Comparison of ENCODE assay signal across 8 cellular contexts in the genomic region with DNA sequence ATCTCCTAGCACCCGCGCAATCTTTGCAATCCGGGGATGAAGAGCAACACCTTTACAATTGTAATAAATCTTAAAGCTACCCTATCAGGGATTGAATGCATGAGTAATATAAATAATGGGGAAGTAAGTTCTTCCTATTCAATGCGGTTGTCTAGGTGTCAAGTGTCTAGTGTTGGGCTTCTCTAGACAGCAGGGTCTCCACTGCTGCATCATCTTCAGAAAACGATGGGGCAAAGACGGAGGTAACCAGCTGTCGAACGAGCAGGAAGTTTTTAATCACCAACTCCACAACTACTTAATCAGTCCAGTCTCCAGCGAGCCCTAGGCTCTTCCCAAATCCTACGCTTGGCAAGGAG. TPM values are rescaled to one million over a fixed set of nuclear protein-coding genes. Genes with fewer than 3 reads are reported as not detected.
DNase-seq lines count a peak whose midpoint lies in the region; ATAC-seq and TF ChIP-seq lines count a peak whose summit lies in the region.

No MANE protein-coding gene starts in this region.

- peaks cover 18% of the 10 kb centered on the region for H3K4me1 ChIP-seq in GM23248 (ENCODE audit: insufficient read depth)
- 0 out of 2 replicates have a peak, but pooled peaks cover 4% of the 10 kb centered on the region for H3K4me1 ChIP-seq in MM.1S (ENCODE audit: low read length)

- H4K20me1 ChIP-seq in GM23248 (ENCODE audit: insufficient read depth) (no peaks in the 10 kb centered on the region), MM.1S (ENCODE audit: insufficient read depth, low read length) (no peaks in the 10 kb centered on the region)

- H3K27me3 Mint-ChIP-seq in naive thymus-derived CD8-positive, alpha-beta T cell = peaks cover 0 to 7% (median 3%) of the 10 kb centered on the region in 5 donors

- H3K4me3 Mint-ChIP-seq in naive thymus-derived CD8-positive, alpha-beta T cell = peak overlapping the region; percentile 92 to 99 (median 97)

- 2 to 3% methylated on average over 10 of the region's 10 CpGs for WGBS in GM23248 (ENCODE audit: low coverage in 1 of 2, low lambda C conversion rate in 2 of 2, missing lambda C conversion rate in 2 of 2), 2 experiments

- no peaks in the 10 kb centered on the region for H3K27me3 ChIP-seq in GM23248 (replicated peaks; ENCODE audit: insufficient read depth)
- no peaks in the 10 kb centered on the region for H3K27me3 ChIP-seq in MM.1S (replicated peaks; ENCODE audit: insufficient read depth, low read length)

- H2AFZ ChIP-seq in GM23248 = peak overlapping the region; percentile 99
- H2AFZ ChIP-seq in MM.1S (ENCODE audit: low read length) = peak overlapping the region; percentile 93

- H3K27ac ChIP-seq in GM23248 (peak overlapping the region; percentile 92), MM.1S (ENCODE audit: low read length) (peak overlapping the region; percentile 95; the same call in 1 of the 2 replicates), cingulate gyrus (ENCODE audit: low read depth, low read length) (peak overlapping the region; percentile 97)

- H3K9me3 Mint-ChIP-seq in naive thymus-derived CD8-positive, alpha-beta T cell = no peaks in the 10 kb centered on the region

- H3K4me3 ChIP-seq in GM23248 (peak overlapping the region; percentile 93), MM.1S (ENCODE audit: low read length) (peak overlapping the region; percentile 96)

- H3K36me3 ChIP-seq in GM23248 (ENCODE audit: low read depth) (no peaks in the 10 kb centered on the region), MM.1S (replicated peaks; ENCODE audit: insufficient read depth, low read length) (no peaks in the 10 kb centered on the region)

- ATAC-seq in GM18502 (IDR thresholded peaks at IDR 0.05; ENCODE audit: poor library complexity, unreplicated experiment) = peak; percentile 26
- peak; percentile 14 to 20 for ATAC-seq in naive thymus-derived CD8-positive, alpha-beta T cell
- ATAC-seq in left lobe of liver = no peak

- CTCF ChIA-PET in HEK293T (lab: Yijun Ruan, JAX) = interaction anchor here (1.5 to 2.5 kb wide), 2 partner anchors 148 to 461 kb away, joined by 4 to 10 read pairs; no protein-coding TSS in a partner anchor

- H3K79me2 ChIP-seq in GM23248 (ENCODE audit: insufficient read depth) (peaks cover 52% of the 10 kb centered on the region), MM.1S (ENCODE audit: low read length) (peaks cover 47% of the 10 kb centered on the region)

- POLR2A ChIA-PET in naive thymus-derived CD8-positive, alpha-beta T cell (lab: Charles Lee) = interaction anchor here (1.3 to 2.7 kb wide), 4 partner anchors 461 to 568 kb away, joined by 4 to 19 read pairs (median 8); partner anchors contain the start of genes ARL6IP6 and PRPF40A
- POLR2A ChIA-PET in HEK293T (lab: Yijun Ruan, JAX) = interaction anchor here (1.4 kb wide), 1 partner anchor 461 kb away, joined by 9 read pairs; no protein-coding TSS in a partner anchor

- H3K9me3 ChIP-seq in GM23248 (ENCODE audit: low read depth) = no peaks in the 10 kb centered on the region
- no peaks in the 10 kb centered on the region for H3K9me3 ChIP-seq in MM.1S (replicated peaks; ENCODE audit: insufficient read depth, low read length)

- peak overlapping the region; percentile 98 to 99 (median 99) for H3K27ac Mint-ChIP-seq in naive thymus-derived CD8-positive, alpha-beta T cell

- H3F3A ChIP-seq in GM23248 (ENCODE audit: insufficient read depth) (peaks cover 22% of the 10 kb centered on the region), MM.1S (ENCODE audit: insufficient read depth, low read length) (peaks cover 9% of the 10 kb centered on the region)

- H3K4me2 ChIP-seq in GM23248 (ENCODE audit: unreplicated experiment) (peak overlapping the region; percentile 94), MM.1S (ENCODE audit: low read depth, low read length) (peak overlapping the region; percentile 78)

- peaks cover 2 to 4% (median 3%) of the 10 kb centered on the region in 3 donors for H3K36me3 Mint-ChIP-seq in naive thymus-derived CD8-positive, alpha-beta T cell

- H3K4me1 Mint-ChIP-seq in naive thymus-derived CD8-positive, alpha-beta T cell = peaks cover 19 to 48% (median 37%) of the 10 kb centered on the region in 4 donors

- H3K9me2 ChIP-seq in GM23248 (ENCODE audit: insufficient read depth) = no peaks in the 10 kb centered on the region
- H3K9me2 ChIP-seq in MM.1S (replicated peaks; ENCODE audit: insufficient read depth, low read length) = no peaks in the 10 kb centered on the region

- peak overlapping the region; percentile 90 for H3K9ac ChIP-seq in GM23248
- H3K9ac ChIP-seq in MM.1S (ENCODE audit: low read length) = peak overlapping the region; percentile 98

- peak; percentile 39 for DNase-seq in GM23248
- no peak for DNase-seq in MM.1S
- DNase-seq in naive thymus-derived CD8-positive, alpha-beta T cell = no peak
- DNase-seq in NCI-H1694 (lab: John Stamatoyannopoulos, UW) = no peak
- DNase-seq in left lobe of liver (ENCODE audit: low spot score) = no peak
- no peak for DNase-seq in HEK293T (ENCODE audit: extremely low spot score)

- in situ Hi-C loops in GM23248 (cut with MboI) = no loop called here

- TF ChIP-seq CTCF in MM.1S (IDR thresholded peaks at IDR 0.05; ENCODE audit: low read length) = no peak

TF ChIP-seq in HEK293T, 16 proteins besides CTCF, POLR2A, EP300 and RAD21:
- TF ChIP-seq ZNF384 (IDR thresholded peaks at IDR 0.05) (no peak), FOXM1 (IDR thresholded peaks at IDR 0.05; ENCODE audit: borderline replicate concordance) (no peak), SUZ12 (IDR thresholded peaks at IDR 0.05) (no peak), BHLHE40 (IDR thresholded peaks at IDR 0.05; ENCODE audit: borderline replicate concordance) (no peak), ARNT (IDR thresholded peaks at IDR 0.05) (no peak), FOXA1 (IDR thresholded peaks at IDR 0.05) (no peak), L3MBTL2 (conservative IDR thresholded peaks at IDR 0.05) (no peak), NFRKB (IDR thresholded peaks at IDR 0.05) (no peak), LEF1 (IDR thresholded peaks at IDR 0.05; ENCODE audit: borderline replicate concordance) (no peak)
- TF ChIP-seq, protein P1, sequence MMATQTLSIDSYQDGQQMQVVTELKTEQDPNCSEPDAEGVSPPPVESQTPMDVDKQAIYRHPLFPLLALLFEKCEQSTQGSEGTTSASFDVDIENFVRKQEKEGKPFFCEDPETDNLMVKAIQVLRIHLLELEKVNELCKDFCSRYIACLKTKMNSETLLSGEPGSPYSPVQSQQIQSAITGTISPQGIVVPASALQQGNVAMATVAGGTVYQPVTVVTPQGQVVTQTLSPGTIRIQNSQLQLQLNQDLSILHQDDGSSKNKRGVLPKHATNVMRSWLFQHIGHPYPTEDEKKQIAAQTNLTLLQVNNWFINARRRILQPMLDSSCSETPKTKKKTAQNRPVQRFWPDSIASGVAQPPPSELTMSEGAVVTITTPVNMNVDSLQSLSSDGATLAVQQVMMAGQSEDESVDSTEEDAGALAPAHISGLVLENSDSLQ (IDR thresholded peaks at IDR 0.05) = no peak

RNA-seq across cellular contexts. Expression of gene STAM2, which starts 0.6 kb away (rescaled TPM):
- total RNA-seq in GM23248 (2014; rRNA removed; shearing (Covaris generic)) = 29.6 and 42.6 TPM in 2 replicates
- 14.7 and 14.9 TPM in 2 replicates for polyA plus RNA-seq in GM23248 (2016; fragmentation: Nextera tagmentation; extraction: Ambion mirVana)
- total RNA-seq in naive thymus-derived CD8-positive, alpha-beta T cell = 10 to 100 TPM; 22.8 to 23.1 TPM
- polyA plus RNA-seq in naive thymus-derived CD8-positive, alpha-beta T cell = 1 to 10 TPM; 2.1 to 5.2 (median 3.9) TPM
- total RNA-seq in left lobe of liver = 12.4 TPM
